Comparison of ENCODE assay signal across 8 cellular contexts in genomic region chr20:53624927-53625250, GRCh38. TPM values are rescaled to one million over a fixed set of nuclear protein-coding genes. Genes with fewer than 3 reads are reported as not detected.
DNase-seq lines count a peak whose midpoint lies in the region; TF ChIP-seq lines count a peak whose summit lies in the region.
"Not testable (repeated sequence)": the region's sequence is repeated elsewhere in the genome, so short reads cannot be mapped to it uniquely, and the experiment has no call there.

No MANE protein-coding gene starts in this region.

- not testable (repeated sequence) for H3K36me3 Mint-ChIP-seq in activated naive CD8-positive, alpha-beta T cell

- not testable (repeated sequence) for H3K36me3 ChIP-seq in BLaER1 treated with 17β-estradiol and CSF1 and Interleukin-3, amounts not matched to agents 10 nM and 100 nM; OCI-LY1 (ENCODE audit: insufficient read depth, low read length); liver (ENCODE audit: control insufficient read depth in 4 of 4, insufficient read depth in 3 of 4, low read depth in 1 of 4, low read length in 3 of 4); neutrophil; vagina

- not testable (repeated sequence) for TF ChIP-seq RAD21 in liver (IDR thresholded peaks at IDR 0.05)

- H2AFZ ChIP-seq in OCI-LY1 (ENCODE audit: low read length), result not testable (repeated sequence)

- not testable (repeated sequence) for H3K79me2 ChIP-seq in OCI-LY1 (ENCODE audit: insufficient read depth, low read length)

- intact Hi-C loops in vagina (cut with DNase I), result loop anchor here (5.0 kb wide), 1 partner anchor 38 kb away; no protein-coding TSS in a partner anchor

- H4K20me1 ChIP-seq in BLaER1 treated with 17β-estradiol and CSF1 and Interleukin-3, amounts not matched to agents 10 nM and 100 nM; OCI-LY1 (ENCODE audit: insufficient read depth, low read length): not testable (repeated sequence)

- not testable (repeated sequence) for H3K27me3 Mint-ChIP-seq in activated naive CD8-positive, alpha-beta T cell

- not testable (repeated sequence) for H3K4me3 ChIP-seq in BLaER1 treated with 17β-estradiol and CSF1 and Interleukin-3, amounts not matched to agents 10 nM and 100 nM; OCI-LY1 (ENCODE audit: low read depth, low read length, poor library complexity, severe bottlenecking); liver (ENCODE audit: low read depth in 1 of 3, low read length in 3 of 3); neutrophil (ENCODE audit: low read depth in 1 of 2, low read length in 1 of 2); vagina

- peak overlapping the region in 7 of 11 experiments; percentile 87 to 99 (median 94); a peak in 10 of 22 replicates for H3K27ac ChIP-seq in BLaER1 treated with 17β-estradiol and CSF1 and Interleukin-3, amounts not matched to agents 10 nM and 100 nM
- peak overlapping the region; percentile 98 for H3K27ac ChIP-seq in OCI-LY1 (ENCODE audit: low read depth, low read length, poor library complexity, severe bottlenecking)
- H3K27ac ChIP-seq in RWPE1, result peak overlapping the region; percentile 24
- peak overlapping the region; percentile 91 to 96 for H3K27ac ChIP-seq in liver (ENCODE audit: low read depth in 1 of 2, low read length in 2 of 2)
- peak overlapping the region; percentile 94 for H3K27ac ChIP-seq in neutrophil
- H3K27ac ChIP-seq in vagina, result peak overlapping the region; percentile 90

- H3K9ac ChIP-seq in BLaER1 treated with 17β-estradiol and CSF1 and Interleukin-3, amounts not matched to agents 10 nM and 100 nM; OCI-LY1 (ENCODE audit: low read length); liver (ENCODE audit: low read depth in 1 of 2, low read length in 2 of 2): not testable (repeated sequence)

- not testable (repeated sequence) for DNase-seq in RWPE1 (ENCODE audit: low spot score); vagina (ENCODE audit: extremely low spot score in 2 of 2)

- H3K27me3 ChIP-seq in BLaER1 treated with 17β-estradiol and CSF1 and Interleukin-3, amounts not matched to agents 10 nM and 100 nM; OCI-LY1 (ENCODE audit: insufficient read depth, low read length); liver (ENCODE audit: control insufficient read depth in 4 of 4, insufficient read depth in 4 of 4, low read length in 3 of 4); neutrophil; vagina: not testable (repeated sequence)

- peak overlapping the region in 5 of 11 experiments; percentile 79 to 99 (median 82); a peak in 8 of 22 replicates for H3K4me2 ChIP-seq in BLaER1 treated with 17β-estradiol and CSF1 and Interleukin-3, amounts not matched to agents 10 nM and 100 nM
- not testable (repeated sequence) for H3K4me2 ChIP-seq in OCI-LY1 (ENCODE audit: low read length)

- H3K4me3 Mint-ChIP-seq in activated naive CD8-positive, alpha-beta T cell, result not testable (repeated sequence)

- not testable (repeated sequence) for TF ChIP-seq POLR2A in vagina (IDR thresholded peaks at IDR 0.05)

- POLR2A ChIA-PET in RWPE1 (lab: Yijun Ruan, JAX; ENCODE audit: low non-redundant PET), result not testable (repeated sequence)

- peaks cover 48% of the 10 kb centered on the region for H3K4me1 Mint-ChIP-seq in activated naive CD8-positive, alpha-beta T cell (ENCODE audit: low read depth)

- H3K9me3 Mint-ChIP-seq in activated naive CD8-positive, alpha-beta T cell (ENCODE audit: low read depth), result not testable (repeated sequence)

- not testable (repeated sequence) for H3K9me2 ChIP-seq in OCI-LY1 (ENCODE audit: low read depth, low read length)

- CTCF ChIA-PET in RWPE1 (lab: Yijun Ruan, JAX), result interaction anchor here (0.6 kb wide), 1 partner anchor 1458 kb away, joined by 4 read pairs; no protein-coding TSS in a partner anchor

- TF ChIP-seq CTCF in OCI-LY1 (IDR thresholded peaks at IDR 0.05; ENCODE audit: low read length); RWPE1 (conservative IDR thresholded peaks at IDR 0.05; ENCODE audit: low read depth); liver (IDR thresholded peaks at IDR 0.05; ENCODE audit: low read depth, low read length, missing input control); neutrophil (IDR thresholded peaks at IDR 0.05); vagina (IDR thresholded peaks at IDR 0.05): not testable (repeated sequence)
- TF ChIP-seq CTCF in subcutaneous adipose tissue (IDR thresholded peaks at IDR 0.05; ENCODE audit: low read depth), result peak; percentile 50

- H3F3A ChIP-seq in OCI-LY1 (ENCODE audit: insufficient read depth, low read length), result peaks cover 16% of the 10 kb centered on the region

- not testable (repeated sequence) for H3K9me3 ChIP-seq in BLaER1 treated with 17β-estradiol and CSF1 and Interleukin-3, amounts not matched to agents 10 nM and 100 nM (replicated peaks in 1 of 11); OCI-LY1 (ENCODE audit: low read length); liver (ENCODE audit: control insufficient read depth in 4 of 4, low read length in 3 of 4); neutrophil; vagina

- H3K27ac Mint-ChIP-seq in activated naive CD8-positive, alpha-beta T cell, result peak overlapping the region; percentile 24

- 68% methylated on average over 7 of the region's 7 CpGs for WGBS in liver

- H3K4me1 ChIP-seq in BLaER1 treated with 17β-estradiol and CSF1 and Interleukin-3, amounts not matched to agents 10 nM and 100 nM, result peaks cover 46 to 73% (median 56%) of the 10 kb centered on the region in 10 experiments
- H3K4me1 ChIP-seq in OCI-LY1 (ENCODE audit: insufficient read depth, low read length, severe bottlenecking) (peaks cover 77% of the 10 kb centered on the region), liver (ENCODE audit: control insufficient read depth in 4 of 4, insufficient read depth in 4 of 4, low read length in 3 of 4) (peaks cover 5 to 24% (median 17%) of the 10 kb centered on the region in 4 donors), neutrophil (ENCODE audit: control insufficient read depth in 1 of 2, insufficient read depth in 1 of 2, low read depth in 1 of 2, low read length in 1 of 2) (peaks cover 54 to 62% of the 10 kb centered on the region in 2 experiments), vagina (peaks cover 42% of the 10 kb centered on the region)

RNA-seq across cellular contexts. Expression of gene ZNF217, which starts 31.2 kb away (rescaled TPM):
- total RNA-seq in liver (10 to 100 TPM; 14.9 to 16.3 TPM), subcutaneous adipose tissue (10 to 100 TPM; 29.6 to 62.3 (median 36.7) TPM), vagina (30.4 TPM)
- polyA plus RNA-seq in liver, result 1 to 10 TPM; 4.2 to 7.6 TPM

Comparison
In these comparisons a context has a peak if more than half of its experiments do, and no peak if none do; other contexts are left out.
1. H3K27ac ChIP-seq: peak in every context shown above with its lines; median percentile 98 in OCI-LY1; 94 in BLaER1 treated with 17β-estradiol and CSF1 and Interleukin-3, amounts not matched to agents 10 nM and 100 nM; 94 in neutrophil; 94 in liver; 90 in vagina; 24 in RWPE1.